8 cellular contexts compared by ENCODE assay signal in genomic region chr1:77219166-77219887, GRCh38.
A peak's percentile ranks its signal among the peaks of the same experiment; 100 is the strongest.
DNase-seq lines count a peak whose midpoint lies in the region; ATAC-seq lines count a peak whose summit lies in the region.

TSS of gene PIGK (minus strand) at chr1:77219430. CDS start at chr1:77219402, 28 bp downstream.

- H3K4me3 Mint-ChIP-seq in central memory CD8-positive, alpha-beta T cell = peak within 1 kb of the TSS; percentile 91

- H3K4me1 Mint-ChIP-seq in central memory CD8-positive, alpha-beta T cell = peaks cover 39% of the 10 kb centered on the region

- H3K36me3 Mint-ChIP-seq in central memory CD8-positive, alpha-beta T cell (ENCODE audit: insufficient read depth) = peaks cover 15% of the 10 kb centered on the region

- DNase-seq in AG08396 (ENCODE audit: low spot score) = peak; percentile 83
- DNase-seq in NCI-H226 = peak; percentile 88
- peak; percentile 76 for DNase-seq in activated CD4-positive, CD25-positive, alpha-beta regulatory T cell treated with anti-CD3 and anti-CD28 coated beads, Interleukin-2, amount 50 U/mL, for 16 hours (ENCODE audit: low read depth, low spot score)
- peak; percentile 73 to 74 for DNase-seq in central memory CD8-positive, alpha-beta T cell (ENCODE audit: low spot score in 2 of 2)
- DNase-seq in iris pigment epithelial cell (ENCODE audit: low read depth) = peak; percentile 88
- peak; percentile 77 to 88 for DNase-seq in stimulated activated CD4-positive, alpha-beta T cell treated with anti-CD3 and anti-CD28 coated beads, Interleukin-12 subunit alpha, Interleukin-12 subunit beta, amount 100 ng/mL, for 24 hours (ENCODE audit: low read depth in 2 of 2)

- peak; percentile 97 for ATAC-seq in GM18909 (IDR thresholded peaks at IDR 0.05; ENCODE audit: poor library complexity, unreplicated experiment)
- peak; percentile 91 for ATAC-seq in HG03175 (IDR thresholded peaks at IDR 0.05; ENCODE audit: unreplicated experiment)
- ATAC-seq in central memory CD8-positive, alpha-beta T cell (replicated peaks; ENCODE audit: extremely low read depth, poor library complexity, severe bottlenecking) = peak; percentile 95

- no peaks in the 10 kb centered on the region for H3K9me3 Mint-ChIP-seq in central memory CD8-positive, alpha-beta T cell

- H3K27me3 Mint-ChIP-seq in central memory CD8-positive, alpha-beta T cell = no peaks in the 10 kb centered on the region

- H3K27ac Mint-ChIP-seq in central memory CD8-positive, alpha-beta T cell (ENCODE audit: low read depth) = peak within 1 kb of the TSS; percentile 80

Comparison
In these comparisons a context has a peak if more than half of its experiments do, and no peak if none do; other contexts are left out.
1. Peak in every context shown above with its lines: DNase-seq and ATAC-seq.